In genomic region chr11:8086001-8086479, GRCh38 we compare ENCODE assay signal across 15 cellular contexts. TPM values are rescaled to one million over a fixed set of nuclear protein-coding genes. Genes with fewer than 3 reads are reported as not detected.
DNase-seq lines count a peak whose midpoint lies in the region; TF ChIP-seq lines count a peak whose summit lies in the region.
"Had no signal": no experiment of that assay in that cellular context is flagged by ENCODE, and none has a peak within 500 bp of the region (broad histone marks: within the 10 kb centered on the region; RNA-seq: fewer than 3 reads in every experiment).

No MANE protein-coding gene starts in this region.

- H3K4me1 ChIP-seq in endodermal cell (ENCODE audit: control insufficient read depth, insufficient read depth, low read length) (peaks cover 5% of the 10 kb centered on the region), suprapubic skin (peaks cover 22% of the 10 kb centered on the region)

- H3K4me1 Mint-ChIP-seq in endodermal cell = peaks cover 7% of the 10 kb centered on the region
- H3K4me1 Mint-ChIP-seq: activated naive CD8-positive, alpha-beta T cell treated with anti-CD3 and anti-CD28 coated beads, Interleukin-2, amount 10 ng/mL, durations not matched to agents 7 days and 5 days had no signal

- H3K9ac ChIP-seq in endodermal cell (ENCODE audit: extremely low read depth, low read length, poor library complexity, severe bottlenecking) = no peak overlapping the region

- H3K27ac Mint-ChIP-seq in endodermal cell = no peak overlapping the region
- H3K27ac Mint-ChIP-seq: activated naive CD8-positive, alpha-beta T cell treated with anti-CD3 and anti-CD28 coated beads, Interleukin-2, amount 10 ng/mL, durations not matched to agents 7 days and 5 days had no signal

- DNase-seq in NCI-H1694 treated with DMSO at 0.1 percent for 48 hours (lab: John Stamatoyannopoulos, UW) = peak; percentile 56
- DNase-seq in NCI-H1694 (lab: John Stamatoyannopoulos, UW) = no peak
- peak; percentile 81 for DNase-seq in NCI-H446 treated with DMSO at 0.1 percent for 48 hours (lab: John Stamatoyannopoulos, UW)
- no peak for DNase-seq in endodermal cell
- no peak for DNase-seq in H4 (ENCODE audit: low spot score)
- no peak for DNase-seq in COLO829 (ENCODE audit: low spot score)
- DNase-seq in suprapubic skin (ENCODE audit: low spot score in 2 of 2) = no peak
- DNase-seq: activated CD8-positive, alpha-beta memory T cell treated with anti-CD3 and anti-CD28 coated beads, Interleukin-2, amount 50 U/mL, for 48 hours; activated naive CD8-positive, alpha-beta T cell treated with anti-CD3 and anti-CD28 coated beads, Interleukin-2, amount 10 ng/mL, durations not matched to agents 7 days and 5 days; effector CD8-positive, alpha-beta T cell; EL; trophoblast cell had no signal

- H3K4me3 ChIP-seq in endodermal cell (ENCODE audit: low read length) (no peak overlapping the region), suprapubic skin (no peak overlapping the region)
- H3K4me3 ChIP-seq: A549 had no signal

- H3K9me3 ChIP-seq in endodermal cell (ENCODE audit: control insufficient read depth, low read length) (no peaks in the 10 kb centered on the region), suprapubic skin (no peaks in the 10 kb centered on the region)
- H3K9me3 ChIP-seq: A549, neutrophil had no signal

- H3K36me3 ChIP-seq in endodermal cell (ENCODE audit: control insufficient read depth, insufficient read depth, low read length) = no peaks in the 10 kb centered on the region
- H3K36me3 ChIP-seq in suprapubic skin = no peaks in the 10 kb centered on the region
- H3K36me3 ChIP-seq: neutrophil had no signal

- WGBS in endodermal cell (ENCODE audit: insufficient coverage in 1 of 2, insufficient read length in 1 of 2), 2 experiments = 88 to 92% methylated on average over 6 to 8 of the region's 8 CpGs
- WGBS in suprapubic skin = 62% methylated on average over 7 of the region's 8 CpGs

- H3K4me3 Mint-ChIP-seq in endodermal cell = no peak overlapping the region
- H3K4me3 Mint-ChIP-seq: activated naive CD8-positive, alpha-beta T cell treated with anti-CD3 and anti-CD28 coated beads, Interleukin-2, amount 10 ng/mL, durations not matched to agents 7 days and 5 days had no signal

- no peak for TF ChIP-seq POLR2A in suprapubic skin (IDR thresholded peaks at IDR 0.05)

- no peaks in the 10 kb centered on the region for H3K9me3 Mint-ChIP-seq in endodermal cell
- H3K9me3 Mint-ChIP-seq: activated naive CD8-positive, alpha-beta T cell treated with anti-CD3 and anti-CD28 coated beads, Interleukin-2, amount 10 ng/mL, durations not matched to agents 7 days and 5 days had no signal

- H3K27me3 Mint-ChIP-seq in endodermal cell (ENCODE audit: insufficient read depth) = peaks cover 14% of the 10 kb centered on the region

- H3K27me3 ChIP-seq in endodermal cell (ENCODE audit: control insufficient read depth, insufficient read depth, low read length, poor library complexity, severe bottlenecking) (peaks cover 11% of the 10 kb centered on the region), suprapubic skin (peaks cover 6% of the 10 kb centered on the region)

- no peak for TF ChIP-seq EP300 in suprapubic skin (IDR thresholded peaks at IDR 0.05)

- H3K36me3 Mint-ChIP-seq in endodermal cell (ENCODE audit: low read depth) = no peaks in the 10 kb centered on the region
- H3K36me3 Mint-ChIP-seq: activated naive CD8-positive, alpha-beta T cell treated with anti-CD3 and anti-CD28 coated beads, Interleukin-2, amount 10 ng/mL, durations not matched to agents 7 days and 5 days had no signal

- H3K27ac ChIP-seq in endodermal cell (ENCODE audit: low read depth, low read length) (peak overlapping the region; percentile 17), temporal lobe (ENCODE audit: low read depth, low read length) (peak overlapping the region; percentile 68), suprapubic skin (no peak overlapping the region)
- H3K27ac ChIP-seq: A549, neutrophil had no signal

- TF ChIP-seq CTCF in endodermal cell (conservative IDR thresholded peaks at IDR 0.05) (no peak), suprapubic skin (IDR thresholded peaks at IDR 0.05) (no peak)

RNA-seq across cellular contexts. Expression of gene TUB, which starts 5.0 kb away (rescaled TPM):
- total RNA-seq in endodermal cell = 10 to 100 TPM; 15.8 to 29.9 TPM
- 21.7 TPM for polyA plus RNA-seq in endodermal cell (2013, experiment 1 of 2)
- 20.4 TPM for polyA plus RNA-seq in endodermal cell (2013, experiment 2 of 2)
- total RNA-seq in temporal lobe = 77.0 TPM
- total RNA-seq in H4 (2014; rRNA removed; shearing (Covaris generic)) = 7.5 and 7.8 TPM in 2 replicates
- 1 to 10 TPM; 1.9 to 8.5 (median 3.0) TPM for total RNA-seq in suprapubic skin

Comparison
In these comparisons a context has a peak if more than half of its experiments do, and no peak if none do; other contexts are left out.
1. DNase-seq: peak in NCI-H1694 treated with DMSO at 0.1 percent for 48 hours (single experiment) and NCI-H446 treated with DMSO at 0.1 percent for 48 hours (single experiment); none in NCI-H1694 (single experiment), endodermal cell (single experiment), H4 (single experiment), COLO829 (single experiment) and suprapubic skin (0 of 2).